In the genomic region with DNA sequence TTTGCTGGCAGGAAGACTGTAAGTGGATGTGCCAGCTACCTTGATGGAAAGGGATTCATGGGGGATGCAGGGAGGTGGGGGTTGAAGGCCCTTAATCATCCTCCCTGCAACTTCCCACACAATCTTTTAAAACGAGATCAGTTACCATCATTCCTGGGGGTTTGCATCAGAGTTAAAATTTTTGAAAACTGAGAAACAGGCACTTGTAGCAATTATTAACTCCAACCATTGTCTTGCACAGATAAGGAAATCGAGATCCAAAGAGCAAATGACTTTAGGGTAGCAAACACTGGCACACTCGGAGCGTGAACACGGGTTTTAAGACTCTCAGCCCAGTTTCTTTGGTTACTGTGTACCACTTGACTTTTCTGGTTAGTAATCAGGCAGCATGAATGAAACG, we compare ENCODE assay signal across 16 cellular contexts.
"Had no signal": no experiment of that assay in that cellular context is flagged by ENCODE, and none has a peak within 500 bp of the region (broad histone marks: within the 10 kb centered on the region; RNA-seq: fewer than 3 reads in every experiment).

No MANE protein-coding gene starts in this region.

- DNase-seq: activated CD4-positive, alpha-beta memory T cell treated with anti-CD3 and anti-CD28 coated beads for 36 hours; activated CD4-positive, alpha-beta T cell treated with anti-CD3 and anti-CD28 coated beads for 1 hour; activated CD8-positive, alpha-beta memory T cell treated with anti-CD3 and anti-CD28 coated beads, Interleukin-2, amount 10 ng/mL, durations not matched to agents 7 days and 5 days; activated naive CD4-positive, alpha-beta T cell treated with anti-CD3 and anti-CD28 coated beads for 36 hours; activated naive CD8-positive, alpha-beta T cell treated with anti-CD3 and anti-CD28 coated beads, Interleukin-2, amount 50 U/mL, for 24 hours; activated T-cell treated with anti-CD3 and anti-CD28 coated beads, Interleukin-2, amount 50 U/mL, for 1 hour; erythroblast; left ventricle myocardium inferior; naive B cell; right cardiac atrium; stimulated activated naive CD8-positive, alpha-beta T cell treated with anti-CD3 and anti-CD28 coated beads, Interleukin-15, amount 100 ng/mL, for 72 hours; T-cell; T1000 had no signal

- H3K27me3 ChIP-seq: ascending aorta had no signal

- ATAC-seq: activated CD8-positive, alpha-beta memory T cell treated with anti-CD3 and anti-CD28 coated beads, Interleukin-2, amount 10 ng/mL, durations not matched to agents 7 days and 5 days; activated naive CD8-positive, alpha-beta T cell treated with anti-CD3 and anti-CD28 coated beads, Interleukin-2, amount 50 U/mL, for 24 hours; right cardiac atrium; stimulated activated naive CD8-positive, alpha-beta T cell treated with anti-CD3 and anti-CD28 coated beads, Interleukin-15, amount 100 ng/mL, for 72 hours; T-cell had no signal

- H3K4me3 Mint-ChIP-seq: activated CD4-positive, alpha-beta memory T cell treated with anti-CD3 and anti-CD28 coated beads for 36 hours; activated CD8-positive, alpha-beta memory T cell treated with anti-CD3 and anti-CD28 coated beads, Interleukin-2, amount 10 ng/mL, durations not matched to agents 7 days and 5 days; activated naive CD4-positive, alpha-beta T cell treated with anti-CD3 and anti-CD28 coated beads for 36 hours; activated naive CD8-positive, alpha-beta T cell treated with anti-CD3 and anti-CD28 coated beads, Interleukin-2, amount 50 U/mL, for 24 hours; naive B cell; stimulated activated naive CD8-positive, alpha-beta T cell treated with anti-CD3 and anti-CD28 coated beads, Interleukin-15, amount 100 ng/mL, for 72 hours; T-cell; type B pancreatic cell had no signal

- H3K27ac Mint-ChIP-seq: activated CD4-positive, alpha-beta memory T cell treated with anti-CD3 and anti-CD28 coated beads for 36 hours; activated CD8-positive, alpha-beta memory T cell treated with anti-CD3 and anti-CD28 coated beads, Interleukin-2, amount 10 ng/mL, durations not matched to agents 7 days and 5 days; activated naive CD4-positive, alpha-beta T cell treated with anti-CD3 and anti-CD28 coated beads for 36 hours; activated naive CD8-positive, alpha-beta T cell treated with anti-CD3 and anti-CD28 coated beads, Interleukin-2, amount 50 U/mL, for 24 hours; activated T-helper 2 cell treated with anti-CD3 and anti-CD28 coated beads, Interferon-gamma antibody, Interleukin-2, Interleukin-4, amounts not matched to agents 10 μg/mL and 5 μg/mL and 100 μg/mL, durations not matched to agents 14 hours and 24 hours and 36 hours; naive B cell; T-cell; type B pancreatic cell had no signal

- H3K4me1 Mint-ChIP-seq: stimulated activated naive CD8-positive, alpha-beta T cell treated with anti-CD3 and anti-CD28 coated beads, Interleukin-15, amount 100 ng/mL, for 72 hours had no signal

- H3K9me3 Mint-ChIP-seq: activated CD4-positive, alpha-beta memory T cell treated with anti-CD3 and anti-CD28 coated beads for 36 hours; activated naive CD4-positive, alpha-beta T cell treated with anti-CD3 and anti-CD28 coated beads for 36 hours; activated naive CD8-positive, alpha-beta T cell treated with anti-CD3 and anti-CD28 coated beads, Interleukin-2, amount 50 U/mL, for 24 hours; activated T-helper 2 cell treated with anti-CD3 and anti-CD28 coated beads, Interferon-gamma antibody, Interleukin-2, Interleukin-4, amounts not matched to agents 10 μg/mL and 5 μg/mL and 100 μg/mL, durations not matched to agents 14 hours and 24 hours and 36 hours; naive B cell; stimulated activated naive CD8-positive, alpha-beta T cell treated with anti-CD3 and anti-CD28 coated beads, Interleukin-15, amount 100 ng/mL, for 72 hours; T-cell; type B pancreatic cell had no signal

- H3K4me3 ChIP-seq: ascending aorta, left ventricle myocardium inferior had no signal

- H3K27me3 Mint-ChIP-seq: activated CD4-positive, alpha-beta memory T cell treated with anti-CD3 and anti-CD28 coated beads for 36 hours; activated CD8-positive, alpha-beta memory T cell treated with anti-CD3 and anti-CD28 coated beads, Interleukin-2, amount 10 ng/mL, durations not matched to agents 7 days and 5 days; activated naive CD8-positive, alpha-beta T cell treated with anti-CD3 and anti-CD28 coated beads, Interleukin-2, amount 50 U/mL, for 24 hours; naive B cell; stimulated activated naive CD8-positive, alpha-beta T cell treated with anti-CD3 and anti-CD28 coated beads, Interleukin-15, amount 100 ng/mL, for 72 hours; T-cell; type B pancreatic cell had no signal
